In the genomic region with DNA sequence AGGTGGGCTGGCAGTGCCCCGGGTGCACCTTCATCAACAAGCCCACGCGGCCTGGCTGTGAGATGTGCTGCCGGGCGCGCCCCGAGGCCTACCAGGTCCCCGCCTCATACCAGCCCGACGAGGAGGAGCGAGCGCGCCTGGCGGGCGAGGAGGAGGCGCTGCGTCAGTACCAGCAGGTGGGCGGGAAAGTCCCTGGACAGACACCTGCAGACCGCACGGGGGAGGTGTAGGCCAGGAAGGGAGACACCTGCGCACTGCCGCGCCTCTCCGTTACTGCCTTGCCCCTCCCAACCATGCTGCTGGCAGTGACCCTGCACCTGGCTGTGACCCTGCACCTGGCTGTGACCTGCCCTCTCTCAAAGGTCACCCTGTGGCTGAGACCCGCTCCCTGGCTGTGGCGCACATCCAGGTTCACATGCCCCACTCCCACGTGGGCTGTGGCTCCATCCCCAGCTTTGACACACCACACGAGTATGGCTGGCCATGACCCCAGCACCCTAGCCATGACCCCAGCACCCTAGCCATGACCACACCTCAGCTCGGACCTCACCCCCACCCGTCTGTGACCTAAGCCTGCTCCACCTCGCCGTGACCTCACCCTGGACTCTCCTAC, we compare ENCODE assay signal across 1 cellular context.
TF ChIP-seq lines count a peak whose summit lies in the region.

No MANE protein-coding gene starts in this region.

TF ChIP-seq in K562, 482 proteins besides CTCF, POLR2A, EP300 and RAD21:
- 0 out of 2 replicates have a peak, but pooled peaks have one; percentile 35 for TF ChIP-seq ZNF143 (CRISPR knock-in tag; IDR thresholded peaks at IDR 0.05)
- TF ChIP-seq LCOR (CRISPR knock-in tag; IDR thresholded peaks at IDR 0.05): no peak
- TF ChIP-seq, protein P1, sequence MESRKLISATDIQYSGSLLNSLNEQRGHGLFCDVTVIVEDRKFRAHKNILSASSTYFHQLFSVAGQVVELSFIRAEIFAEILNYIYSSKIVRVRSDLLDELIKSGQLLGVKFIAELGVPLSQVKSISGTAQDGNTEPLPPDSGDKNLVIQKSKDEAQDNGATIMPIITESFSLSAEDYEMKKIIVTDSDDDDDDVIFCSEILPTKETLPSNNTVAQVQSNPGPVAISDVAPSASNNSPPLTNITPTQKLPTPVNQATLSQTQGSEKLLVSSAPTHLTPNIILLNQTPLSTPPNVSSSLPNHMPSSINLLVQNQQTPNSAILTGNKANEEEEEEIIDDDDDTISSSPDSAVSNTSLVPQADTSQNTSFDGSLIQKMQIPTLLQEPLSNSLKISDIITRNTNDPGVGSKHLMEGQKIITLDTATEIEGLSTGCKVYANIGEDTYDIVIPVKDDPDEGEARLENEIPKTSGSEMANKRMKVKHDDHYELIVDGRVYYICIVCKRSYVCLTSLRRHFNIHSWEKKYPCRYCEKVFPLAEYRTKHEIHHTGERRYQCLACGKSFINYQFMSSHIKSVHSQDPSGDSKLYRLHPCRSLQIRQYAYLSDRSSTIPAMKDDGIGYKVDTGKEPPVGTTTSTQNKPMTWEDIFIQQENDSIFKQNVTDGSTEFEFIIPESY (CRISPR knock-in tag; IDR thresholded peaks at IDR 0.05): peak; percentile 87; the same call in 1 of the 2 replicates
- no peak for TF ChIP-seq HNRNPK (IDR thresholded peaks at IDR 0.05; ENCODE audit: low read depth, low read length, poor library complexity, severe bottlenecking)
